In the genomic region with DNA sequence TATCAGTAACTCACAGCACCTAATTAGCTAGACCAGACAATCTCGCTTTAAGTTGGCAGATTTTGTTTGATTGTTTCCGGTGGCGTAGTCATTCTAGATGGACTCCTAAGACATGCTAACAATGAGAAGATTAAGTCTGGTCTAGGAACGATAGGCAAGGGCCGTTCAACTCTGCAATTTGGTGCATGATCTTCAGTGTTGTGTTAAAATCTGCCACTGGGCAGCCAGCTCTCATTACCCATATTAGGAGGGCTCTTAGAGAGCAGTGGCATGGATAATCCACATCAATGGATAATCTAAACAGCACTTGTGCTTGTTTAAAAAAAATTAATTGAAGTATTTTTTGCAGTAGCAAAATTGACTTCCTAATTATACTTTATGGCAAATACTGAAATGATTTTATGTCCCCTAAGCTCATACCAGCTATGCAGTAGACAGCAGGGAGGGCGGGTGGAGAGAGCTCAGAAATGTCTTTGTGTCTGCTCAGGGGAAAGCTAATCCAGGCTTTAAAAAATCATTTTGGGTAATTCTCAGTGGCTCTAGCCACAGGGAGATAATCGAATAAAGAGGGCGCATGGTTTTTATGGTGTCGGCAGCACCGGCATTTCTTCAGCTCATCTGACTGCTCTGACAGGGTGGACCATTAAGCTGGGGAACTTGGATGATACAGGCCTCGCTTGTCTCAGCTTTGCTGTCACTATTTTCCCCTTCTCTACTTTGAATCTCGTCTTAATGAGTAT, we compare ENCODE assay signal across 16 cellular contexts. TPM values are rescaled to one million over a fixed set of nuclear protein-coding genes. Genes with fewer than 3 reads are reported as not detected.
A peak's percentile ranks its signal among the peaks of the same experiment; 100 is the strongest.
DNase-seq lines count a peak whose midpoint lies in the region; ATAC-seq, FAIRE-seq and TF ChIP-seq lines count a peak whose summit lies in the region.
"Had no signal": no experiment of that assay in that cellular context is flagged by ENCODE, and none has a peak within 500 bp of the region (broad histone marks: within the 10 kb centered on the region; RNA-seq: fewer than 3 reads in every experiment).

No MANE protein-coding gene starts in this region.

- H3K4me1 ChIP-seq in K562 (replicated peaks in 1 of 2; ENCODE audit: control insufficient read depth in 2 of 2, insufficient read depth in 2 of 2, low read length in 2 of 2) = peaks cover 0 to 11% of the 10 kb centered on the region in 2 experiments; a peak in 4 of 5 replicates
- H3K4me1 ChIP-seq: BLaER1 had no signal

- CTCF ChIA-PET in K562 (lab: Yijun Ruan, JAX; ENCODE audit: low intra/inter-chr PET ratio) = no interaction called here

- H3K9ac ChIP-seq in K562 (ENCODE audit: insufficient read depth in 1 of 2, low read depth in 2 of 2, low read length in 2 of 2) = no peak overlapping the region
- H3K9ac ChIP-seq: BLaER1, GM23248 had no signal

- H3K9me3 Mint-ChIP-seq in type B pancreatic cell = no peaks in the 10 kb centered on the region
- H3K9me3 Mint-ChIP-seq: CD8-positive, alpha-beta memory T cell; IgD-negative memory B cell had no signal

- no TSS peak for BruUV-seq in K562 (replicated peaks; lab: Mats Ljungman, UMichigan)

- TF ChIP-seq EP300 in K562 (IDR thresholded peaks at IDR 0.05; ENCODE audit: low read length) = no peak

- in situ Hi-C loops in K562 (cut with MboI) = no loop called here

- H3K4me1 Mint-ChIP-seq in type B pancreatic cell (ENCODE audit: unreplicated experiment) = peaks cover 13% of the 10 kb centered on the region
- H3K4me1 Mint-ChIP-seq: CD8-positive, alpha-beta memory T cell; IgD-negative memory B cell had no signal

- ATAC-seq in K562 (no peak), GM19452 (IDR thresholded peaks at IDR 0.05; ENCODE audit: unreplicated experiment) (no peak)
- ATAC-seq: A549, HCT116 had no signal

- TF ChIP-seq POLR2A in K562 (conservative IDR thresholded peaks at IDR 0.05) = no peak

- FAIRE-seq in K562 (lab: Jason Lieb, UNC) = peak; percentile 66
- FAIRE-seq: A549, H54 had no signal

- POLR2A ChIA-PET in K562 (lab: Yijun Ruan, JAX) = interaction anchor here (1.1 to 1.5 kb wide), 2 partner anchors 9 to 12 kb away, joined by 3 to 4 read pairs; no protein-coding TSS in a partner anchor

- no peak overlapping the region for H3K27ac ChIP-seq in K562 (ENCODE audit: extremely low read depth, low read depth, low read length)
- H3K27ac ChIP-seq: A549, BLaER1 had no signal

- no peak overlapping the region for H2AFZ ChIP-seq in K562 (ENCODE audit: low read depth, low read length)
- H2AFZ ChIP-seq: GM23248 had no signal

- DNase-seq in D341Med (ENCODE audit: low spot score) (peak; percentile 80), NCI-H82 treated with DMSO at 0.1 percent for 48 hours (lab: John Stamatoyannopoulos, UW; ENCODE audit: unreplicated experiment) (peak; percentile 95), K562 (ENCODE audit: extremely low read depth in 1 of 4, low spot score in 3 of 4) (no peak), type B pancreatic cell (ENCODE audit: extremely low spot score, unreplicated experiment) (no peak), occipital lobe (lab: John Stamatoyannopoulos, UW) (no peak), NCI-H345 treated with DMSO at 0.1 percent for 48 hours (lab: John Stamatoyannopoulos, UW; ENCODE audit: unreplicated experiment) (no peak)
- DNase-seq: Caco-2; CD8-positive, alpha-beta memory T cell; DMS 273 treated with DMSO at 0.1 percent for 48 hours; GM23248 had no signal

- H3K27me3 ChIP-seq in K562 (ENCODE audit: control insufficient read depth in 2 of 2, insufficient read depth in 2 of 2, low read length in 2 of 2) = no peaks in the 10 kb centered on the region
- H3K27me3 ChIP-seq: BLaER1 had no signal

- no peak for TF ChIP-seq CTCF in K562 (IDR thresholded peaks at IDR 0.05 in 2 of 3, conservative IDR thresholded peaks at IDR 0.05 in 1 of 3; ENCODE audit: insufficient read depth in 2 of 3, low read depth in 1 of 3, low read length in 3 of 3)
- TF ChIP-seq CTCF in type B pancreatic cell (conservative IDR thresholded peaks at IDR 0.05) = no peak

- H3K79me2 ChIP-seq in K562 (ENCODE audit: control insufficient read depth, insufficient read depth, low read length) = no peaks in the 10 kb centered on the region

- H3K4me3 ChIP-seq in K562 = no peak overlapping the region
- H3K4me3 ChIP-seq: A549, BLaER1, GM23248 had no signal

- TF ChIP-seq RAD21 in K562 (CRISPR knock-in tag; conservative IDR thresholded peaks at IDR 0.05 in 1 of 2, IDR thresholded peaks at IDR 0.05 in 1 of 2) = no peak

- H3K4me3 Mint-ChIP-seq in type B pancreatic cell = no peak overlapping the region
- H3K4me3 Mint-ChIP-seq: CD8-positive, alpha-beta memory T cell; IgD-negative memory B cell had no signal

- H3K27me3 Mint-ChIP-seq in type B pancreatic cell = no peaks in the 10 kb centered on the region
- H3K27me3 Mint-ChIP-seq: CD8-positive, alpha-beta memory T cell; IgD-negative memory B cell had no signal

- peak overlapping the region; percentile 42 for H3K27ac Mint-ChIP-seq in type B pancreatic cell
- H3K27ac Mint-ChIP-seq: CD8-positive, alpha-beta memory T cell; IgD-negative memory B cell had no signal

- intact Hi-C loops in K562 (cut with micrococcal nuclease) = no loop called here

- peaks cover 9% of the 10 kb centered on the region; the same call in 1 of the 3 replicates for H3K36me3 ChIP-seq in K562 (ENCODE audit: control insufficient read depth, insufficient read depth, low read length)

- no peaks in the 10 kb centered on the region for H4K20me1 ChIP-seq in K562 (replicated peaks; ENCODE audit: control insufficient read depth, insufficient read depth, low read length)
- H4K20me1 ChIP-seq: BLaER1 had no signal

- H3K9me1 ChIP-seq in K562 (ENCODE audit: control insufficient read depth, insufficient read depth, low read length) = no peaks in the 10 kb centered on the region

- 77% methylated on average over 12 of the region's 12 CpGs for WGBS in K562 (ENCODE audit: insufficient coverage, low coverage, missing lambda C conversion rate)

- H3K4me2 ChIP-seq in K562 (ENCODE audit: insufficient read depth, low read length) = no peak overlapping the region
- H3K4me2 ChIP-seq: A549, BLaER1 had no signal

- H3K9me3 ChIP-seq in K562 (replicated peaks; ENCODE audit: control insufficient read depth, insufficient read depth, low read depth, low read length) = no peaks in the 10 kb centered on the region
- H3K9me3 ChIP-seq: A549, BLaER1, Caco-2 had no signal

- peaks cover 46% of the 10 kb centered on the region for H3K36me3 Mint-ChIP-seq in type B pancreatic cell

TF ChIP-seq in K562, 482 proteins besides CTCF, POLR2A, EP300 and RAD21:
- TF ChIP-seq MBD2 (IDR thresholded peaks at IDR 0.05; ENCODE audit: borderline replicate concordance, low read depth) (no peak), MED1 (CRISPR knock-in tag; IDR thresholded peaks at IDR 0.05; ENCODE audit: borderline replicate concordance) (no peak), ZFX (CRISPR knock-in tag; IDR thresholded peaks at IDR 0.05) (no peak), ZNF408 (CRISPR knock-in tag; IDR thresholded peaks at IDR 0.05; ENCODE audit: low read depth) (no peak)

RNA-seq across cellular contexts. Expression of gene IKBKE, which starts 48.5 kb away (rescaled TPM):
- total RNA-seq in K562 (2011; cell fraction: chromatin; rRNA removed; ENCODE audit: low replicate concordance) = 4.6 and 15.1 TPM in 2 replicates
- 3.8 and 6.3 TPM in 2 replicates for total RNA-seq in K562 (2011; cell fraction: nucleolus; rRNA removed)
- 3.2 and 3.4 TPM in 2 replicates for total RNA-seq in K562 (2011; cell fraction: nucleoplasm; rRNA removed)
- total RNA-seq in K562 (2014; rRNA removed) (4.6 and 6.4 TPM in 2 replicates), K562 (2014; rRNA removed; fragmentation: Illumina TruSeq; extraction: Trizol) (1.8 and 2.3 TPM in 2 replicates), K562 (2015; rRNA removed; fragmentation: Illumina TruSeq; extraction: Trizol) (5.0 and 5.4 TPM in 2 replicates), K562 (2021) (6.1 and 6.8 TPM in 2 replicates), type B pancreatic cell (ENCODE audit: low replicate concordance) (10.7 and 13.4 TPM in 2 replicates), occipital lobe (1.1 TPM)
- polyA plus RNA-seq in K562 (2011; rRNA removed) (4.2 and 4.6 TPM in 2 replicates), K562 (2014; fragmentation: Illumina TruSeq; extraction: Trizol) (3.7 and 4.9 TPM in 2 replicates), K562 (2014; fragmentation: Nextera tagmentation; extraction: Ambion mirVana) (1 to 10 TPM; 7.9 to 9.0 TPM), K562 (2014; rRNA removed) (4.8 and 9.1 TPM in 2 replicates)
- polyA plus RNA-seq in K562 (2011; cell fraction: cytosol; rRNA removed) = 2.8 and 6.8 TPM in 2 replicates
- polyA plus RNA-seq in K562 (2011; cell fraction: nucleus; rRNA removed) = 9.2 and 11.6 TPM in 2 replicates
- polyA plus RNA-seq in K562 (2012) = 6.6 and 7.4 TPM in 2 replicates
- polyA minus RNA-seq in K562 (2011; rRNA and poly(A)+ RNA removed) = 3.5 and 4.0 TPM in 2 replicates
- polyA minus RNA-seq in K562 (2011; cell fraction: cytosol; rRNA and poly(A)+ RNA removed) = 2.1 and 3.5 TPM in 2 replicates
- 6.9 and 10.1 TPM in 2 replicates for polyA minus RNA-seq in K562 (2011; cell fraction: nucleus; rRNA and poly(A)+ RNA removed)

Comparison
In these comparisons a context has a peak if more than half of its experiments do, and no peak if none do; other contexts are left out.
1. DNase-seq: peak in D341Med (single experiment) and NCI-H82 treated with DMSO at 0.1 percent for 48 hours (single experiment); none in K562 (0 of 4), type B pancreatic cell (single experiment), occipital lobe (single experiment) and NCI-H345 treated with DMSO at 0.1 percent for 48 hours (single experiment).